9 cellular contexts compared by ENCODE assay signal in genomic region chr10:99548041-99548530, GRCh38. TPM values are rescaled to one million over a fixed set of nuclear protein-coding genes. Genes with fewer than 3 reads are reported as not detected.
DNase-seq lines count a peak whose midpoint lies in the region; ATAC-seq and TF ChIP-seq lines count a peak whose summit lies in the region.
"Had no signal": no experiment of that assay in that cellular context is flagged by ENCODE, and none has a peak within 500 bp of the region (broad histone marks: within the 10 kb centered on the region; RNA-seq: fewer than 3 reads in every experiment).

No MANE protein-coding gene starts in this region.

- CTCF ChIA-PET in HEK293T (lab: Yijun Ruan, JAX) = interaction anchor here (1.1 to 2.6 kb wide), 3 partner anchors 13 to 112 kb away, joined by 4 to 9 read pairs (median 6); no protein-coding TSS in a partner anchor

- no peak overlapping the region for H4K8ac ChIP-seq in mesendoderm (ENCODE audit: low read depth, low read length)

- H2AK5ac ChIP-seq in mesendoderm (ENCODE audit: low read length) = no peak overlapping the region

- H3K4me1 ChIP-seq in DND-41 (ENCODE audit: insufficient read depth, low read length) = no peaks in the 10 kb centered on the region
- H3K4me1 ChIP-seq in mesendoderm (ENCODE audit: control insufficient read depth, low read depth, low read length) = no peaks in the 10 kb centered on the region
- H3K4me1 ChIP-seq in effector memory CD4-positive, alpha-beta T cell (ENCODE audit: control insufficient read depth, insufficient read depth, low read length, poor library complexity, severe bottlenecking) = no peaks in the 10 kb centered on the region
- H3K4me1 ChIP-seq: heart left ventricle had no signal

- no peaks in the 10 kb centered on the region for H3K36me3 ChIP-seq in DND-41 (ENCODE audit: insufficient read depth, low read length)
- H3K36me3 ChIP-seq in mesendoderm (ENCODE audit: control insufficient read depth, insufficient read depth, low read length) = no peaks in the 10 kb centered on the region
- no peaks in the 10 kb centered on the region for H3K36me3 ChIP-seq in effector memory CD4-positive, alpha-beta T cell (ENCODE audit: control insufficient read depth, insufficient read depth, low read length)
- H3K36me3 ChIP-seq: heart left ventricle had no signal

- H4K20me1 ChIP-seq in DND-41 (ENCODE audit: insufficient read depth, low read length) = no peaks in the 10 kb centered on the region

- no peak overlapping the region for H2AFZ ChIP-seq in DND-41 (ENCODE audit: low read depth, low read length)

- ATAC-seq in DND-41 (ENCODE audit: insufficient read depth, low read depth) = no peak; the same call in 2 of the 3 replicates

- peak; percentile 50 for TF ChIP-seq CTCF in DND-41 (IDR thresholded peaks at IDR 0.05; ENCODE audit: borderline replicate concordance, extremely low read depth, low read length, poor library complexity, severe bottlenecking)

- H3K27me3 ChIP-seq in DND-41 (ENCODE audit: insufficient read depth, low read length, poor library complexity) = peaks cover 16% of the 10 kb centered on the region
- H3K27me3 ChIP-seq in mesendoderm (ENCODE audit: insufficient read depth, low read length, poor library complexity) = peaks cover 15% of the 10 kb centered on the region
- H3K27me3 ChIP-seq in effector memory CD4-positive, alpha-beta T cell (replicated peaks; ENCODE audit: control insufficient read depth, insufficient read depth, low read length, poor library complexity, severe bottlenecking) = peaks cover 4% of the 10 kb centered on the region

- H3K18ac ChIP-seq in mesendoderm (ENCODE audit: low read length) = no peak overlapping the region

- WGBS in mesendoderm (ENCODE audit: extremely low coverage, insufficient coverage, low lambda C conversion rate) = no CpG with 5 or more reads among the region's 2 CpGs

- no peak overlapping the region for H2BK5ac ChIP-seq in mesendoderm (ENCODE audit: low read length)

- H3K9ac ChIP-seq in DND-41 (ENCODE audit: low read depth, low read length) = no peak overlapping the region
- no peak overlapping the region for H3K9ac ChIP-seq in mesendoderm (ENCODE audit: low read length)

- no peaks in the 10 kb centered on the region for H3K9me3 ChIP-seq in DND-41 (ENCODE audit: insufficient read depth, low read length, severe bottlenecking)
- no peaks in the 10 kb centered on the region for H3K9me3 ChIP-seq in effector memory CD4-positive, alpha-beta T cell (ENCODE audit: control insufficient read depth, low read length)
- H3K9me3 ChIP-seq: heart left ventricle had no signal

- H3K27ac ChIP-seq in DND-41 (ENCODE audit: low read length) (no peak overlapping the region), mesendoderm (ENCODE audit: low read depth, low read length) (no peak overlapping the region)
- no peak overlapping the region for H3K27ac ChIP-seq in effector memory CD4-positive, alpha-beta T cell (ENCODE audit: insufficient read depth, low read length, poor library complexity, severe bottlenecking)
- H3K27ac ChIP-seq: heart left ventricle had no signal

- H3K23ac ChIP-seq in mesendoderm (ENCODE audit: low read length) = no peak overlapping the region

- H3K4me3 ChIP-seq in DND-41 (ENCODE audit: low read depth in 1 of 2, low read length in 2 of 2) (no peak overlapping the region), mesendoderm (ENCODE audit: low read length) (no peak overlapping the region)
- no peak overlapping the region for H3K4me3 ChIP-seq in effector memory CD4-positive, alpha-beta T cell (ENCODE audit: insufficient read depth, low read depth, low read length, poor library complexity, severe bottlenecking)
- H3K4me3 ChIP-seq: heart left ventricle had no signal

- no peak overlapping the region for H2BK120ac ChIP-seq in mesendoderm (ENCODE audit: low read depth, low read length)

- no peak overlapping the region for H3K4ac ChIP-seq in mesendoderm (ENCODE audit: low read depth, low read length)

- H3K56ac ChIP-seq in mesendoderm (ENCODE audit: low read length) = no peak overlapping the region

- H3K79me2 ChIP-seq in DND-41 (ENCODE audit: insufficient read depth, low read length) = no peaks in the 10 kb centered on the region
- H3K79me2 ChIP-seq in mesendoderm (ENCODE audit: control insufficient read depth, insufficient read depth, low read length) = no peaks in the 10 kb centered on the region

- POLR2A ChIA-PET in HEK293T (lab: Yijun Ruan, JAX) = interaction anchor here (0.7 to 1.2 kb wide), 2 partner anchors 25 to 114 kb away, joined by 3 read pairs; no protein-coding TSS in a partner anchor

- no peak overlapping the region for H2BK15ac ChIP-seq in mesendoderm (replicated peaks; ENCODE audit: low read depth)

- H3K79me1 ChIP-seq in mesendoderm (ENCODE audit: low read length) = no peaks in the 10 kb centered on the region

- H4K5ac ChIP-seq in mesendoderm (ENCODE audit: low read length) = no peak overlapping the region

- DNase-seq in DND-41 (no peak), HEK293T (ENCODE audit: extremely low spot score) (peak; percentile 66), UCSD-AML1 (lab: John Stamatoyannopoulos, UW; ENCODE audit: unreplicated experiment) (peak; percentile 26), mesendoderm (peak; percentile 72), MV-4-11 (lab: John Stamatoyannopoulos, UW) (no peak)
- DNase-seq in activated effector memory CD4-positive, alpha-beta T cell treated with Interleukin-2 at 50 U/mL for 16 hours = no peak
- DNase-seq in effector memory CD4-positive, alpha-beta T cell = no peak
- DNase-seq in activated effector memory CD4-positive, alpha-beta T cell treated with anti-CD3 and anti-CD28 coated beads, Interleukin-2, amount 50 U/mL, for 16 hours = no peak
- DNase-seq: heart left ventricle had no signal

- H3K4me2 ChIP-seq in DND-41 (ENCODE audit: insufficient read depth, low read length) (no peak overlapping the region), mesendoderm (ENCODE audit: low read length) (no peak overlapping the region)

TF ChIP-seq in HEK293T, 16 proteins besides CTCF, POLR2A, EP300 and RAD21:
- no peak for TF ChIP-seq TARDBP (IDR thresholded peaks at IDR 0.05)
- no peak for TF ChIP-seq PKNOX1 (IDR thresholded peaks at IDR 0.05)
- no peak for TF ChIP-seq BHLHE40 (IDR thresholded peaks at IDR 0.05; ENCODE audit: borderline replicate concordance)
- TF ChIP-seq FOXK2 (IDR thresholded peaks at IDR 0.05) = no peak
- no peak for TF ChIP-seq HDGF (IDR thresholded peaks at IDR 0.05; ENCODE audit: borderline replicate concordance)
- TF ChIP-seq SP1 (IDR thresholded peaks at IDR 0.05) = no peak
- TF ChIP-seq LEF1 (IDR thresholded peaks at IDR 0.05; ENCODE audit: borderline replicate concordance) = no peak
- TF ChIP-seq NFRKB (IDR thresholded peaks at IDR 0.05) = no peak
- TF ChIP-seq FOXA1 (IDR thresholded peaks at IDR 0.05) = no peak
- TF ChIP-seq ZNF384 (IDR thresholded peaks at IDR 0.05) = no peak
- TF ChIP-seq ARNT (IDR thresholded peaks at IDR 0.05) = no peak
- TF ChIP-seq L3MBTL2 (conservative IDR thresholded peaks at IDR 0.05) = no peak
- TF ChIP-seq ELF4 (IDR thresholded peaks at IDR 0.05) = no peak

RNA-seq across cellular contexts. Expression of gene NKX2-3, which starts 15.3 kb away (rescaled TPM):
- polyA plus RNA-seq in mesendoderm (2013, experiment 1 of 2) = not detected
- polyA plus RNA-seq in mesendoderm (2013, experiment 2 of 2) = not detected
- polyA plus RNA-seq: heart left ventricle had no signal

Comparison
In these comparisons a context has a peak if more than half of its experiments do, and no peak if none do; other contexts are left out.
1. DNase-seq: peak in HEK293T (single experiment), UCSD-AML1 (single experiment) and mesendoderm (single experiment); none in DND-41 (single experiment), MV-4-11 (single experiment), activated effector memory CD4-positive, alpha-beta T cell treated with Interleukin-2 at 50 U/mL for 16 hours (single experiment), effector memory CD4-positive, alpha-beta T cell (0 of 3) and activated effector memory CD4-positive, alpha-beta T cell treated with anti-CD3 and anti-CD28 coated beads, Interleukin-2, amount 50 U/mL, for 16 hours (single experiment).